Comparison of ENCODE assay signal across 19 cellular contexts in genomic region chr9:137339045-137339444, GRCh38. TPM values are rescaled to one million over a fixed set of nuclear protein-coding genes. Genes with fewer than 3 reads are reported as not detected.
"Had no signal": no experiment of that assay in that cellular context is flagged by ENCODE, and none has a peak within 500 bp of the region (broad histone marks: within the 10 kb centered on the region; RNA-seq: fewer than 3 reads in every experiment).

No MANE protein-coding gene starts in this region.

- H3K4me1 ChIP-seq: left ventricle myocardium inferior, right lobe of liver, suprapubic skin had no signal

- H3K27me3 ChIP-seq: neutrophil, right lobe of liver, suprapubic skin had no signal

- H3K27me3 Mint-ChIP-seq: effector memory CD8-positive, alpha-beta T cell; naive thymus-derived CD8-positive, alpha-beta T cell; progenitor cell of endocrine pancreas; type B pancreatic cell had no signal

- H3K4me3 ChIP-seq: left ventricle myocardium inferior, right lobe of liver, smooth muscle cell, suprapubic skin had no signal

- H3K27ac Mint-ChIP-seq: activated naive CD4-positive, alpha-beta T cell treated with anti-CD3 and anti-CD28 coated beads, Interleukin-2, amount 50 U/mL, for 72 hours; effector memory CD8-positive, alpha-beta T cell; memory B cell; progenitor cell of endocrine pancreas; type B pancreatic cell had no signal

- H3K9me3 ChIP-seq: neutrophil had no signal

- H3K36me3 ChIP-seq: left ventricle myocardium inferior, neutrophil, right lobe of liver, suprapubic skin had no signal

- H3K4me2 ChIP-seq: smooth muscle cell had no signal

- H3K36me3 Mint-ChIP-seq: activated naive CD4-positive, alpha-beta T cell treated with anti-CD3 and anti-CD28 coated beads, Interleukin-2, amount 50 U/mL, for 72 hours; memory B cell had no signal

- H3K4me3 Mint-ChIP-seq: effector memory CD8-positive, alpha-beta T cell; memory B cell; naive thymus-derived CD8-positive, alpha-beta T cell; type B pancreatic cell had no signal

- H3K9me3 Mint-ChIP-seq: activated naive CD4-positive, alpha-beta T cell treated with anti-CD3 and anti-CD28 coated beads, Interleukin-2, amount 50 U/mL, for 72 hours; effector memory CD8-positive, alpha-beta T cell; memory B cell had no signal

- DNase-seq: activated CD4-positive, alpha-beta T cell treated with anti-CD3 and anti-CD28 coated beads, Interleukin-2, amount 50 U/mL, for 1 hour; activated effector memory CD4-positive, alpha-beta T cell treated with anti-CD3 and anti-CD28 coated beads, Interleukin-2, amount 50 U/mL, for 16 hours; central memory CD4-positive, alpha-beta T cell; effector memory CD8-positive, alpha-beta T cell; left ventricle myocardium inferior; naive thymus-derived CD8-positive, alpha-beta T cell; right lobe of liver; stimulated activated naive CD8-positive, alpha-beta T cell treated with anti-CD3 and anti-CD28 coated beads, Interleukin-15, Interleukin-2, amounts not matched to agents 100 U/mL and 50 U/mL, for 24 hours; T-helper 1 cell; T1000 had no signal

- H3K27ac ChIP-seq: epithelial cell of prostate, left ventricle myocardium inferior, neutrophil, right lobe of liver, suprapubic skin had no signal

RNA-seq across cellular contexts. Expression of gene NRARP, which starts 37.0 kb away (rescaled TPM):
- total RNA-seq: fibroblast of lung had no signal
